34 cellular contexts compared by ENCODE assay signal in the genomic region with DNA sequence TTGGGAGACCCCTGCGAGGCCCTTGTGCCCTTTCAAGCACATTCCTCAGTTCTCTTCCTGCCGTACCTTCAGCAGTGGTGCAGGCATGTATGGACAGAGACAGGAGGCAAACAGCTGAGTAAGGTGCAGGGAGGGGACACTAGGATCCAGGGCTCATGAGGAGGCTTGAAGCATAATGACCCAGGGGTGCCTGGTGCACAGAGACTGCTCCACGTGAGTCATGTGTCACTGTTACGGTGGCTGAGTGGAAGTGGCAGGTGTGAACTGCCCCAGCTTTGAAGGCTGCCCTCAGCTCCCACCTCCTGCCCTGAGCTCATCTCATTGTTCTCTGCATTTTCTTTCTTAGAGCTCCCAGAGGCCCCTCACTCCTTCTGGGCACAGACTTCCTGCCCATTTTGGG.
"Had no signal": no experiment of that assay in that cellular context is flagged by ENCODE, and none has a peak within 500 bp of the region (broad histone marks: within the 10 kb centered on the region; RNA-seq: fewer than 3 reads in every experiment).

No MANE protein-coding gene starts in this region.

- H3K4me3 Mint-ChIP-seq: activated CD4-positive, alpha-beta memory T cell treated with anti-CD3 and anti-CD28 coated beads, Interleukin-2, amount 10 ng/mL, durations not matched to agents 7 days and 5 days; activated CD4-positive, alpha-beta T cell treated with anti-CD3 and anti-CD28 coated beads, Interleukin-2, amount 10 ng/mL, durations not matched to agents 7 days and 5 days; activated naive CD4-positive, alpha-beta T cell treated with anti-CD3 and anti-CD28 coated beads, Interleukin-2, amount 10 ng/mL, durations not matched to agents 7 days and 5 days; activated naive CD8-positive, alpha-beta T cell treated with anti-CD3 and anti-CD28 coated beads, Interleukin-2, amount 10 ng/mL, durations not matched to agents 7 days and 5 days; activated T-cell treated with anti-CD3 and anti-CD28 coated beads, Interleukin-2, amount 50 U/mL, for 24 hours; activated T-cell treated with anti-CD3 and anti-CD28 coated beads, Interleukin-2, amount 50 U/mL, for 72 hours; brain; central memory CD8-positive, alpha-beta T cell; dendritic cell treated with granulocyte-macrophage colony-stimulating factor and Interleukin-4, amounts not matched to agents 40 ng/mL and 50 ng/mL, for 4 days; endodermal cell; T-helper 17 cell; T-helper 2 cell treated with Interferon-gamma antibody and Interleukin-4, amounts not matched to agents 5 μg/mL and 100 μg/mL, for 36 hours; WTC11 had no signal

- H3K4me1 Mint-ChIP-seq: activated CD4-positive, alpha-beta memory T cell treated with anti-CD3 and anti-CD28 coated beads, Interleukin-2, amount 10 ng/mL, durations not matched to agents 7 days and 5 days; activated CD4-positive, alpha-beta T cell treated with anti-CD3 and anti-CD28 coated beads, Interleukin-2, amount 10 ng/mL, durations not matched to agents 7 days and 5 days; activated naive CD4-positive, alpha-beta T cell treated with anti-CD3 and anti-CD28 coated beads, Interleukin-2, amount 10 ng/mL, durations not matched to agents 7 days and 5 days; activated naive CD8-positive, alpha-beta T cell treated with anti-CD3 and anti-CD28 coated beads, Interleukin-2, amount 10 ng/mL, durations not matched to agents 7 days and 5 days; central memory CD8-positive, alpha-beta T cell; T-helper 17 cell had no signal

- H3K36me3 ChIP-seq: ascending aorta, breast epithelium, esophagus muscularis mucosa, gastroesophageal sphincter had no signal

- H3K27ac Mint-ChIP-seq: activated CD4-positive, alpha-beta memory T cell treated with anti-CD3 and anti-CD28 coated beads, Interleukin-2, amount 10 ng/mL, durations not matched to agents 7 days and 5 days; activated CD4-positive, alpha-beta T cell treated with anti-CD3 and anti-CD28 coated beads, Interleukin-2, amount 10 ng/mL, durations not matched to agents 7 days and 5 days; activated naive CD4-positive, alpha-beta T cell treated with anti-CD3 and anti-CD28 coated beads, Interleukin-2, amount 10 ng/mL, durations not matched to agents 7 days and 5 days; activated naive CD4-positive, alpha-beta T cell treated with anti-CD3 and anti-CD28 coated beads, Interleukin-2, amount 50 U/mL, for 72 hours; activated naive CD8-positive, alpha-beta T cell treated with anti-CD3 and anti-CD28 coated beads, Interleukin-2, amount 10 ng/mL, durations not matched to agents 7 days and 5 days; activated T-cell treated with anti-CD3 and anti-CD28 coated beads, Interleukin-2, amount 50 U/mL, for 24 hours; activated T-cell treated with anti-CD3 and anti-CD28 coated beads, Interleukin-2, amount 50 U/mL, for 72 hours; brain; dendritic cell treated with granulocyte-macrophage colony-stimulating factor and Interleukin-4, amounts not matched to agents 40 ng/mL and 50 ng/mL, for 4 days; endodermal cell; T-helper 17 cell; T-helper 2 cell treated with Interferon-gamma antibody and Interleukin-4, amounts not matched to agents 5 μg/mL and 100 μg/mL, for 36 hours; WTC11 had no signal

- H3K4me3 ChIP-seq: ascending aorta, breast epithelium, coronary artery, dorsolateral prefrontal cortex, esophagus muscularis mucosa, gastroesophageal sphincter had no signal

- H3K27ac ChIP-seq: ascending aorta, breast epithelium, coronary artery, dorsolateral prefrontal cortex, esophagus muscularis mucosa, gastroesophageal sphincter, VCaP had no signal

- FAIRE-seq: TTC549 had no signal

- ATAC-seq: activated naive CD4-positive, alpha-beta T cell treated with anti-CD3 and anti-CD28 coated beads, Interleukin-2, amount 50 U/mL, for 72 hours; activated T-cell treated with anti-CD3 and anti-CD28 coated beads, Interleukin-2, amount 50 U/mL, for 72 hours; gastroesophageal sphincter; T-helper 17 cell; WTC11 had no signal

- DNase-seq: activated CD4-positive, alpha-beta memory T cell treated with anti-CD3 and anti-CD28 coated beads, Interleukin-2, amount 10 ng/mL, durations not matched to agents 7 days and 5 days; activated CD4-positive, alpha-beta T cell treated with anti-CD3 and anti-CD28 coated beads for 1 hour; activated CD4-positive, alpha-beta T cell treated with anti-CD3 and anti-CD28 coated beads for 4 hours; activated CD4-positive, alpha-beta T cell treated with anti-CD3 and anti-CD28 coated beads, Interleukin-2, amount 10 ng/mL, durations not matched to agents 7 days and 5 days; activated CD4-positive, alpha-beta T cell treated with anti-CD3 and anti-CD28 coated beads, Interleukin-2, amount 50 U/mL, for 4 hours; activated CD8-positive, alpha-beta memory T cell treated with anti-CD3 and anti-CD28 coated beads, Interleukin-2, amount 50 U/mL, for 48 hours; activated gamma-delta T cell; activated naive CD4-positive, alpha-beta T cell; activated naive CD4-positive, alpha-beta T cell treated with anti-CD3 and anti-CD28 coated beads, Interleukin-2, amount 10 ng/mL, durations not matched to agents 7 days and 5 days; activated naive CD8-positive, alpha-beta T cell treated with anti-CD3 and anti-CD28 coated beads, Interleukin-2, amount 10 ng/mL, durations not matched to agents 7 days and 5 days; activated T-cell treated with anti-CD3 and anti-CD28 coated beads for 4 hours; activated T-cell treated with anti-CD3 and anti-CD28 coated beads, Interleukin-2, amount 50 U/mL, for 24 hours; activated T-cell treated with anti-CD3 and anti-CD28 coated beads, Interleukin-2, amount 50 U/mL, for 72 hours; dorsolateral prefrontal cortex; effector memory CD4-positive, alpha-beta T cell; endodermal cell; foreskin melanocyte; head of caudate nucleus; T-helper 1 cell; T-helper 17 cell; T1000 had no signal

- H3K27me3 ChIP-seq: ascending aorta, breast epithelium, esophagus muscularis mucosa, gastroesophageal sphincter had no signal

- H3K4me1 ChIP-seq: breast epithelium had no signal

- H3K36me3 Mint-ChIP-seq: activated naive CD4-positive, alpha-beta T cell treated with anti-CD3 and anti-CD28 coated beads, Interleukin-2, amount 10 ng/mL, durations not matched to agents 7 days and 5 days; activated naive CD4-positive, alpha-beta T cell treated with anti-CD3 and anti-CD28 coated beads, Interleukin-2, amount 50 U/mL, for 72 hours; activated naive CD8-positive, alpha-beta T cell treated with anti-CD3 and anti-CD28 coated beads, Interleukin-2, amount 10 ng/mL, durations not matched to agents 7 days and 5 days; brain; WTC11 had no signal

- H3K9me3 Mint-ChIP-seq: activated CD4-positive, alpha-beta memory T cell treated with anti-CD3 and anti-CD28 coated beads, Interleukin-2, amount 10 ng/mL, durations not matched to agents 7 days and 5 days; activated CD4-positive, alpha-beta T cell treated with anti-CD3 and anti-CD28 coated beads, Interleukin-2, amount 10 ng/mL, durations not matched to agents 7 days and 5 days; activated naive CD4-positive, alpha-beta T cell treated with anti-CD3 and anti-CD28 coated beads, Interleukin-2, amount 10 ng/mL, durations not matched to agents 7 days and 5 days; activated naive CD4-positive, alpha-beta T cell treated with anti-CD3 and anti-CD28 coated beads, Interleukin-2, amount 50 U/mL, for 72 hours; activated naive CD8-positive, alpha-beta T cell treated with anti-CD3 and anti-CD28 coated beads, Interleukin-2, amount 10 ng/mL, durations not matched to agents 7 days and 5 days; activated T-cell treated with anti-CD3 and anti-CD28 coated beads, Interleukin-2, amount 50 U/mL, for 24 hours; activated T-cell treated with anti-CD3 and anti-CD28 coated beads, Interleukin-2, amount 50 U/mL, for 72 hours; central memory CD8-positive, alpha-beta T cell; dendritic cell treated with granulocyte-macrophage colony-stimulating factor and Interleukin-4, amounts not matched to agents 40 ng/mL and 50 ng/mL, for 4 days; endodermal cell; T-helper 2 cell treated with Interferon-gamma antibody and Interleukin-4, amounts not matched to agents 5 μg/mL and 100 μg/mL, for 36 hours; WTC11 had no signal

- H3K9me3 ChIP-seq: ascending aorta, breast epithelium, esophagus muscularis mucosa, gastroesophageal sphincter had no signal
